ENCODE assay signal across 1 cellular context in the genomic region with DNA sequence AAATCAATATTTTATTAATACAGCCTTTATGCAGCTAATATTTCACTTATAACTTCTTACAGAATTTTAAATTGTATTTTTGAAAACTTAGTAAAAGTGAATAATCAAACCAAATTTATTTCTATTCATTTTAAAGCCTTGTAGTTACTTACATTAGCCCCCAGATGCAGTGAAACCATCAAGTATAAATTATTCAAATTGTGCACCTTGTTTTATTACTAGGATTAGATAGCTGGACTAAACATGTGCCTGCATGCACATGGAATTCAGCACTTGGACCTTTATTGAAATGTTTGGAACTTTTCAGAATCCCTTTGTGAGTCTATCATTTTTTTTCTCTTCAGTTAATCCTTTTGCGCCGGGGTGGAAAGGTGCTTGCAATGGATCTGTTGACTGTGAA.
TF ChIP-seq lines count a peak whose summit lies in the region.

No MANE protein-coding gene starts in this region.

TF ChIP-seq in WTC11, 78 proteins besides CTCF, POLR2A, EP300 and RAD21 (continued from another document):
- TF ChIP-seq, protein P1, sequence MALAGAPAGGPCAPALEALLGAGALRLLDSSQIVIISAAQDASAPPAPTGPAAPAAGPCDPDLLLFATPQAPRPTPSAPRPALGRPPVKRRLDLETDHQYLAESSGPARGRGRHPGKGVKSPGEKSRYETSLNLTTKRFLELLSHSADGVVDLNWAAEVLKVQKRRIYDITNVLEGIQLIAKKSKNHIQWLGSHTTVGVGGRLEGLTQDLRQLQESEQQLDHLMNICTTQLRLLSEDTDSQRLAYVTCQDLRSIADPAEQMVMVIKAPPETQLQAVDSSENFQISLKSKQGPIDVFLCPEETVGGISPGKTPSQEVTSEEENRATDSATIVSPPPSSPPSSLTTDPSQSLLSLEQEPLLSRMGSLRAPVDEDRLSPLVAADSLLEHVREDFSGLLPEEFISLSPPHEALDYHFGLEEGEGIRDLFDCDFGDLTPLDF (CRISPR knock-in tag; IDR thresholded peaks at IDR 0.05), result no peak
- TF ChIP-seq NFATC4 (CRISPR knock-in tag; IDR thresholded peaks at IDR 0.05) (no peak), SOX15 (CRISPR knock-in tag; IDR thresholded peaks at IDR 0.05) (no peak), ETV6 (CRISPR knock-in tag; IDR thresholded peaks at IDR 0.05) (no peak), ESRRA (CRISPR knock-in tag; IDR thresholded peaks at IDR 0.05; ENCODE audit: borderline replicate concordance) (no peak), JAZF1 (CRISPR knock-in tag; IDR thresholded peaks at IDR 0.05) (no peak)
- TF ChIP-seq, protein P2, sequence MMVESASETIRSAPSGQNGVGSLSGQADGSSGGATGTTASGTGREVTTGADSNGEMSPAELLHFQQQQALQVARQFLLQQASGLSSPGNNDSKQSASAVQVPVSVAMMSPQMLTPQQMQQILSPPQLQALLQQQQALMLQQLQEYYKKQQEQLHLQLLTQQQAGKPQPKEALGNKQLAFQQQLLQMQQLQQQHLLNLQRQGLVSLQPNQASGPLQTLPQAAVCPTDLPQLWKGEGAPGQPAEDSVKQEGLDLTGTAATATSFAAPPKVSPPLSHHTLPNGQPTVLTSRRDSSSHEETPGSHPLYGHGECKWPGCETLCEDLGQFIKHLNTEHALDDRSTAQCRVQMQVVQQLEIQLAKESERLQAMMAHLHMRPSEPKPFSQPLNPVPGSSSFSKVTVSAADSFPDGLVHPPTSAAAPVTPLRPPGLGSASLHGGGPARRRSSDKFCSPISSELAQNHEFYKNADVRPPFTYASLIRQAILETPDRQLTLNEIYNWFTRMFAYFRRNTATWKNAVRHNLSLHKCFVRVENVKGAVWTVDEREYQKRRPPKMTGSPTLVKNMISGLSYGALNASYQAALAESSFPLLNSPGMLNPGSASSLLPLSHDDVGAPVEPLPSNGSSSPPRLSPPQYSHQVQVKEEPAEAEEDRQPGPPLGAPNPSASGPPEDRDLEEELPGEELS (CRISPR knock-in tag; IDR thresholded peaks at IDR 0.05), result no peak
- TF ChIP-seq, protein P3, sequence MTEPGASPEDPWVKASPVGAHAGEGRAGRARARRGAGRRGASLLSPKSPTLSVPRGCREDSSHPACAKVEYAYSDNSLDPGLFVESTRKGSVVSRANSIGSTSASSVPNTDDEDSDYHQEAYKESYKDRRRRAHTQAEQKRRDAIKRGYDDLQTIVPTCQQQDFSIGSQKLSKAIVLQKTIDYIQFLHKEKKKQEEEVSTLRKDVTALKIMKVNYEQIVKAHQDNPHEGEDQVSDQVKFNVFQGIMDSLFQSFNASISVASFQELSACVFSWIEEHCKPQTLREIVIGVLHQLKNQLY (CRISPR knock-in tag; IDR thresholded peaks at IDR 0.05), result no peak
- TF ChIP-seq, protein P4, sequence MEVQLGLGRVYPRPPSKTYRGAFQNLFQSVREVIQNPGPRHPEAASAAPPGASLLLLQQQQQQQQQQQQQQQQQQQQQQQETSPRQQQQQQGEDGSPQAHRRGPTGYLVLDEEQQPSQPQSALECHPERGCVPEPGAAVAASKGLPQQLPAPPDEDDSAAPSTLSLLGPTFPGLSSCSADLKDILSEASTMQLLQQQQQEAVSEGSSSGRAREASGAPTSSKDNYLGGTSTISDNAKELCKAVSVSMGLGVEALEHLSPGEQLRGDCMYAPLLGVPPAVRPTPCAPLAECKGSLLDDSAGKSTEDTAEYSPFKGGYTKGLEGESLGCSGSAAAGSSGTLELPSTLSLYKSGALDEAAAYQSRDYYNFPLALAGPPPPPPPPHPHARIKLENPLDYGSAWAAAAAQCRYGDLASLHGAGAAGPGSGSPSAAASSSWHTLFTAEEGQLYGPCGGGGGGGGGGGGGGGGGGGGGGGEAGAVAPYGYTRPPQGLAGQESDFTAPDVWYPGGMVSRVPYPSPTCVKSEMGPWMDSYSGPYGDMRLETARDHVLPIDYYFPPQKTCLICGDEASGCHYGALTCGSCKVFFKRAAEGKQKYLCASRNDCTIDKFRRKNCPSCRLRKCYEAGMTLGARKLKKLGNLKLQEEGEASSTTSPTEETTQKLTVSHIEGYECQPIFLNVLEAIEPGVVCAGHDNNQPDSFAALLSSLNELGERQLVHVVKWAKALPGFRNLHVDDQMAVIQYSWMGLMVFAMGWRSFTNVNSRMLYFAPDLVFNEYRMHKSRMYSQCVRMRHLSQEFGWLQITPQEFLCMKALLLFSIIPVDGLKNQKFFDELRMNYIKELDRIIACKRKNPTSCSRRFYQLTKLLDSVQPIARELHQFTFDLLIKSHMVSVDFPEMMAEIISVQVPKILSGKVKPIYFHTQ (CRISPR knock-in tag; IDR thresholded peaks at IDR 0.05), result no peak
